ENCODE assay signal across 25 cellular contexts in genomic region chr4:40572692-40573287, GRCh38. TPM values are rescaled to one million over a fixed set of nuclear protein-coding genes. Genes with fewer than 3 reads are reported as not detected.
"Had no signal": no experiment of that assay in that cellular context is flagged by ENCODE, and none has a peak within 500 bp of the region (broad histone marks: within the 10 kb centered on the region; RNA-seq: fewer than 3 reads in every experiment).

No MANE protein-coding gene starts in this region.

- H3K27me3 ChIP-seq: breast epithelium, ovary, vagina had no signal

- DNase-seq: activated B cell treated with CpG ODN at 0.5 μM for 24 hours; activated CD8-positive, alpha-beta memory T cell treated with anti-CD3 and anti-CD28 coated beads, Interleukin-2, amount 10 ng/mL, durations not matched to agents 7 days and 5 days; activated CD8-positive, alpha-beta T cell treated with anti-CD3 and anti-CD28 coated beads, Interleukin-2, amount 10 ng/mL, durations not matched to agents 7 days and 5 days; activated T-cell treated with anti-CD3 and anti-CD28 coated beads, Interleukin-2, amount 50 U/mL, for 48 hours; central memory CD4-positive, alpha-beta T cell; foreskin fibroblast; head of caudate nucleus; hippocampal formation; left cardiac atrium; left ventricle myocardium superior; ovary; stimulated activated CD4-positive, alpha-beta T cell treated with anti-CD3 and anti-CD28 coated beads, Interleukin-4, amount 100 ng/mL, for 4 hours; stimulated activated CD8-positive, alpha-beta memory T cell treated with anti-CD3 and anti-CD28 coated beads, Interleukin-4, amount 100 ng/mL, for 48 hours; stimulated activated naive CD8-positive, alpha-beta T cell treated with anti-CD3 and anti-CD28 coated beads, Interleukin-15, amount 100 ng/mL, for 72 hours; substantia nigra had no signal

- H3K36me3 ChIP-seq: breast epithelium, ovary, vagina had no signal

- H3K27ac ChIP-seq: ovary, vagina had no signal

- ATAC-seq: activated CD8-positive, alpha-beta memory T cell treated with anti-CD3 and anti-CD28 coated beads, Interleukin-2, amount 10 ng/mL, durations not matched to agents 7 days and 5 days; activated CD8-positive, alpha-beta T cell treated with anti-CD3 and anti-CD28 coated beads, Interleukin-2, amount 10 ng/mL, durations not matched to agents 7 days and 5 days; activated naive CD4-positive, alpha-beta T cell treated with anti-CD3 and anti-CD28 coated beads, Interleukin-2, amount 50 U/mL, for 72 hours; esophagus mucosa; left cardiac atrium; left ventricle myocardium superior; sciatic nerve; stimulated activated memory B cell treated with anti-CD40 and anti-IgM and Interleukin-4, amounts not matched to agents 10 μg/mL and 1 μg/mL and 100 μg/mL, for 72 hours; stimulated activated naive CD8-positive, alpha-beta T cell treated with anti-CD3 and anti-CD28 coated beads, Interleukin-15, amount 100 ng/mL, for 72 hours had no signal

- H3K9me3 ChIP-seq: breast epithelium, ovary, vagina had no signal

- FAIRE-seq: endothelial cell of umbilical vein, keratinocyte had no signal

- H3K4me3 ChIP-seq: breast epithelium, ovary, skin epidermis, vagina had no signal

RNA-seq across cellular contexts. Expression of gene RBM47, which starts 56.9 kb away (rescaled TPM):
- total RNA-seq: endothelial cell of umbilical vein, lung microvascular endothelial cell had no signal
- polyA plus RNA-seq: endothelial cell of umbilical vein had no signal
